In the genomic region with DNA sequence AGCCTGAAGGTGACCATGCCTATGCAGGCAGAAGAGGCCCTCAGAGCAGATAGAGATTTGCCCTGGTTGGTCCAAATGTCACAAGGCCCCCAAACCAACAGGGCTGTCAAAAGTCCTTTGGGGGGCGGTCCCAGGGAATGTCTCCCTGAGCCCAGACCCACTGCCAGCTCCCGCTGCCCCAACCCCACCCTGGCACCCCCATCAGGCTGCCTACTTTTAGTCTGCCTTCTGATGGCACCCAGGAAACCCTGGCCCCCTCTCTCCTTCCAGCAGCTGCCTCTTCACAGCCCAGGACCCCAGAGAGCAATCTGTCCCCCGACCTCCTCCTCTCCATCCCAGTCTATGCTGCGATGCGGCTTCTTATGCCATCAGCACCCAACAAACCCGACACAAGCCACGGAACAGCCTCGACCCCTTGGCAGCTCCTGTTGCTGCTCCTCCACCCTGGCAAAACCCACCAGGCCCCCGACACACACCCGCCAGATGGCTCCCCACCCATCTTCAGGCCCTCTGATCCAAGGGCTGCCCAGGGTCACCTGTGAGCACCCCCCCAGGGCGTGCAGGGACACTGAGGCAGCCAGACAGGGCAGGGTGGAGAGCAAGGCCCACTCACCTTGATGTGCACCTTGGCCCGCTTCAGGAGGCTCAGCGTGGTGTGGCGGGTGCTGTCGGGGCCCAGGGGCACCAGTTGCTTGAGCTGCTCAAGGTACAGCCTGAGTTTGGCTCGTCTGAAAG, we compare ENCODE assay signal across 18 cellular contexts. TPM values are rescaled to one million over a fixed set of nuclear protein-coding genes. Genes with fewer than 3 reads are reported as not detected.
DNase-seq lines count a peak whose midpoint lies in the region; ATAC-seq, FAIRE-seq and TF ChIP-seq lines count a peak whose summit lies in the region.
"Had no signal": no experiment of that assay in that cellular context is flagged by ENCODE, and none has a peak within 500 bp of the region (broad histone marks: within the 10 kb centered on the region; RNA-seq: fewer than 3 reads in every experiment).

No MANE protein-coding gene starts in this region.

- no peaks in the 10 kb centered on the region for H3K4me1 Mint-ChIP-seq in activated naive CD4-positive, alpha-beta T cell treated with anti-CD3 and anti-CD28 coated beads for 36 hours (ENCODE audit: low read depth)
- H3K4me1 Mint-ChIP-seq in stimulated activated memory B cell treated with anti-CD40 and anti-IgM and Interleukin-4, amounts not matched to agents 10 μg/mL and 1 μg/mL and 100 μg/mL, for 72 hours: peaks cover 7% of the 10 kb centered on the region
- no peaks in the 10 kb centered on the region for H3K4me1 Mint-ChIP-seq in T-helper 2 cell treated with Interferon-gamma antibody and Interleukin-4, amounts not matched to agents 5 μg/mL and 100 μg/mL, for 36 hours (ENCODE audit: low read depth)

- intact Hi-C loops in activated naive CD4-positive, alpha-beta T cell treated with anti-CD3 and anti-CD28 coated beads for 36 hours (cut with micrococcal nuclease): no loop called here
- intact Hi-C loops in esophagus squamous epithelium (cut with DNase I): loop anchor here (10.0 kb wide), 1 partner anchor 163 kb away; the partner anchor contains the start of genes CFAP99 and ZFYVE28

- no peaks in the 10 kb centered on the region for H3K27me3 Mint-ChIP-seq in activated naive CD4-positive, alpha-beta T cell treated with anti-CD3 and anti-CD28 coated beads for 36 hours (ENCODE audit: low read depth)
- H3K27me3 Mint-ChIP-seq in stimulated activated memory B cell treated with anti-CD40 and anti-IgM and Interleukin-4, amounts not matched to agents 10 μg/mL and 1 μg/mL and 100 μg/mL, for 72 hours: no peaks in the 10 kb centered on the region
- H3K27me3 Mint-ChIP-seq in T-helper 2 cell treated with Interferon-gamma antibody and Interleukin-4, amounts not matched to agents 5 μg/mL and 100 μg/mL, for 36 hours (ENCODE audit: low read depth): no peaks in the 10 kb centered on the region
- H3K27me3 Mint-ChIP-seq: dendritic cell treated with granulocyte-macrophage colony-stimulating factor and Interleukin-4, amounts not matched to agents 40 ng/mL and 50 ng/mL, for 4 days had no signal

- no peaks in the 10 kb centered on the region for H3K9me3 ChIP-seq in esophagus squamous epithelium

- H3K36me3 Mint-ChIP-seq in activated naive CD4-positive, alpha-beta T cell treated with anti-CD3 and anti-CD28 coated beads for 36 hours (ENCODE audit: low read depth): no peaks in the 10 kb centered on the region
- H3K36me3 Mint-ChIP-seq in stimulated activated memory B cell treated with anti-CD40 and anti-IgM and Interleukin-4, amounts not matched to agents 10 μg/mL and 1 μg/mL and 100 μg/mL, for 72 hours: peaks cover 31% of the 10 kb centered on the region
- no peaks in the 10 kb centered on the region for H3K36me3 Mint-ChIP-seq in T-helper 2 cell treated with Interferon-gamma antibody and Interleukin-4, amounts not matched to agents 5 μg/mL and 100 μg/mL, for 36 hours (ENCODE audit: low read depth)

- no peak for ATAC-seq in stimulated activated memory B cell treated with anti-CD40 and anti-IgM and Interleukin-4, amounts not matched to agents 10 μg/mL and 1 μg/mL and 100 μg/mL, for 72 hours

- no peak overlapping the region for H3K4me3 Mint-ChIP-seq in activated naive CD4-positive, alpha-beta T cell treated with anti-CD3 and anti-CD28 coated beads for 36 hours
- H3K4me3 Mint-ChIP-seq in stimulated activated memory B cell treated with anti-CD40 and anti-IgM and Interleukin-4, amounts not matched to agents 10 μg/mL and 1 μg/mL and 100 μg/mL, for 72 hours: no peak overlapping the region
- no peak overlapping the region for H3K4me3 Mint-ChIP-seq in T-helper 2 cell treated with Interferon-gamma antibody and Interleukin-4, amounts not matched to agents 5 μg/mL and 100 μg/mL, for 36 hours
- H3K4me3 Mint-ChIP-seq: dendritic cell treated with granulocyte-macrophage colony-stimulating factor and Interleukin-4, amounts not matched to agents 40 ng/mL and 50 ng/mL, for 4 days had no signal

- TF ChIP-seq POLR2A in esophagus squamous epithelium (IDR thresholded peaks at IDR 0.05): no peak

- no peak for FAIRE-seq in frontal cortex (lab: Jason Lieb, UNC)

- peak; percentile 2 for DNase-seq in activated naive CD4-positive, alpha-beta T cell treated with anti-CD3 and anti-CD28 coated beads for 36 hours
- no peak for DNase-seq in activated naive CD4-positive, alpha-beta T cell (lab: John Stamatoyannopoulos, UW)
- DNase-seq in GM20000 (ENCODE audit: low spot score) (peak; percentile 10), frontal cortex (ENCODE audit: low spot score in 2 of 2) (peak; percentile 12 to 14), esophagus squamous epithelium (lab: John Stamatoyannopoulos, UW) (no peak), SK-N-DZ (ENCODE audit: low spot score) (no peak)
- DNase-seq in T-helper 2 cell treated with Interferon-gamma antibody and Interleukin-4, amounts not matched to agents 5 μg/mL and 100 μg/mL, for 36 hours (ENCODE audit: low spot score): no peak
- DNase-seq: anterior cingulate cortex; Calu3; mesendoderm; NCI-H2081 treated with DMSO at 0.1 percent for 48 hours; NCI-H774; occipital lobe; SHP77 treated with DMSO at 0.1 percent for 48 hours; stimulated activated CD4-positive, alpha-beta T cell treated with anti-CD3 and anti-CD28 coated beads, Interleukin-12 subunit alpha, Interleukin-12 subunit beta, amount 100 ng/mL, for 4 hours; trophoblast cell had no signal

- TF ChIP-seq CTCF in GM20000 (IDR thresholded peaks at IDR 0.05; ENCODE audit: extremely low read depth, missing control alignments) (no peak), esophagus squamous epithelium (IDR thresholded peaks at IDR 0.05) (no peak)

- no peak overlapping the region for H3K27ac ChIP-seq in esophagus squamous epithelium

- H3K4me1 ChIP-seq in esophagus squamous epithelium: peaks cover 18 to 52% (median 24%) of the 10 kb centered on the region in 3 donors

- H3K27ac Mint-ChIP-seq in activated naive CD4-positive, alpha-beta T cell treated with anti-CD3 and anti-CD28 coated beads for 36 hours: no peak overlapping the region
- peak overlapping the region; percentile 62 for H3K27ac Mint-ChIP-seq in stimulated activated memory B cell treated with anti-CD40 and anti-IgM and Interleukin-4, amounts not matched to agents 10 μg/mL and 1 μg/mL and 100 μg/mL, for 72 hours
- no peak overlapping the region for H3K27ac Mint-ChIP-seq in T-helper 2 cell treated with Interferon-gamma antibody and Interleukin-4, amounts not matched to agents 5 μg/mL and 100 μg/mL, for 36 hours
- H3K27ac Mint-ChIP-seq: dendritic cell treated with granulocyte-macrophage colony-stimulating factor and Interleukin-4, amounts not matched to agents 40 ng/mL and 50 ng/mL, for 4 days had no signal

- no peaks in the 10 kb centered on the region for H3K27me3 ChIP-seq in esophagus squamous epithelium

- CTCF ChIA-PET in activated naive CD4-positive, alpha-beta T cell treated with anti-CD3 and anti-CD28 coated beads for 36 hours (lab: Charles Lee): no interaction called here

- H3K4me3 ChIP-seq in esophagus squamous epithelium: no peak overlapping the region

- WGBS in esophagus squamous epithelium, 2 donors: 91 to 92% methylated on average over 2 to 8 of the region's 16 CpGs

- no peaks in the 10 kb centered on the region for H3K9me3 Mint-ChIP-seq in activated naive CD4-positive, alpha-beta T cell treated with anti-CD3 and anti-CD28 coated beads for 36 hours
- H3K9me3 Mint-ChIP-seq in stimulated activated memory B cell treated with anti-CD40 and anti-IgM and Interleukin-4, amounts not matched to agents 10 μg/mL and 1 μg/mL and 100 μg/mL, for 72 hours: no peaks in the 10 kb centered on the region
- H3K9me3 Mint-ChIP-seq in T-helper 2 cell treated with Interferon-gamma antibody and Interleukin-4, amounts not matched to agents 5 μg/mL and 100 μg/mL, for 36 hours: no peaks in the 10 kb centered on the region
- H3K9me3 Mint-ChIP-seq: dendritic cell treated with granulocyte-macrophage colony-stimulating factor and Interleukin-4, amounts not matched to agents 40 ng/mL and 50 ng/mL, for 4 days had no signal

- peaks cover 13 to 85% (median 34%) of the 10 kb centered on the region in 3 donors for H3K36me3 ChIP-seq in esophagus squamous epithelium

RNA-seq across cellular contexts. Expression of gene MXD4, which starts 9.9 kb away (rescaled TPM):
- 1 to 10 TPM; 2.3 to 2.7 TPM for total RNA-seq in activated naive CD4-positive, alpha-beta T cell treated with anti-CD3 and anti-CD28 coated beads for 36 hours
- total RNA-seq in frontal cortex: 17.5 TPM
- 10 to 100 TPM; 12.9 to 32.2 (median 27.8) TPM for total RNA-seq in esophagus squamous epithelium
- 24.6 and 29.0 TPM in 2 replicates for polyA plus RNA-seq in SK-N-DZ (2014; cell fraction: cytosol; rRNA removed)
- 38.6 and 38.7 TPM in 2 replicates for polyA plus RNA-seq in SK-N-DZ (2014; cell fraction: nucleus; rRNA removed)

RNA-seq across cellular contexts. Expression of gene HAUS3, which starts 10.0 kb away (rescaled TPM):
- 10 to 100 TPM; 18.0 to 18.1 TPM for total RNA-seq in activated naive CD4-positive, alpha-beta T cell treated with anti-CD3 and anti-CD28 coated beads for 36 hours
- total RNA-seq in frontal cortex (42.0 TPM), esophagus squamous epithelium (10 to 100 TPM in 3 of 4 donors, 1 to 10 TPM in 1; 8.9 to 13.0 (median 10.7) TPM)
- 16.7 and 22.6 TPM in 2 replicates for polyA plus RNA-seq in SK-N-DZ (2014; cell fraction: cytosol; rRNA removed)
- 34.7 and 51.8 TPM in 2 replicates for polyA plus RNA-seq in SK-N-DZ (2014; cell fraction: nucleus; rRNA removed)

RNA-seq across cellular contexts. Expression of gene POLN, which starts 10.0 kb away (rescaled TPM):
- total RNA-seq in activated naive CD4-positive, alpha-beta T cell treated with anti-CD3 and anti-CD28 coated beads for 36 hours: 1 to 10 TPM in 1 of 2 experiments, under 1 TPM in 1; 0.91 to 1.3 TPM
- total RNA-seq in frontal cortex (8.6 TPM), esophagus squamous epithelium (1 to 10 TPM in 3 of 4 donors, under 1 TPM in 1; 0.19 to 1.5 (median 1.2) TPM)
- polyA plus RNA-seq in SK-N-DZ (2014; cell fraction: cytosol; rRNA removed): 0.07 and 0.17 TPM in 2 replicates
- not detected in 2 replicates for polyA plus RNA-seq in SK-N-DZ (2014; cell fraction: nucleus; rRNA removed)

Comparison
In these comparisons a context has a peak if more than half of its experiments do, and no peak if none do; other contexts are left out.
1. DNase-seq: peak in activated naive CD4-positive, alpha-beta T cell treated with anti-CD3 and anti-CD28 coated beads for 36 hours (single experiment), GM20000 (single experiment) and frontal cortex (2 of 2); none in activated naive CD4-positive, alpha-beta T cell (0 of 4), T-helper 2 cell treated with Interferon-gamma antibody and Interleukin-4, amounts not matched to agents 5 μg/mL and 100 μg/mL, for 36 hours (single experiment), esophagus squamous epithelium (single experiment) and SK-N-DZ (single experiment).